ENCODE assay signal across 1 cellular context in the genomic region with DNA sequence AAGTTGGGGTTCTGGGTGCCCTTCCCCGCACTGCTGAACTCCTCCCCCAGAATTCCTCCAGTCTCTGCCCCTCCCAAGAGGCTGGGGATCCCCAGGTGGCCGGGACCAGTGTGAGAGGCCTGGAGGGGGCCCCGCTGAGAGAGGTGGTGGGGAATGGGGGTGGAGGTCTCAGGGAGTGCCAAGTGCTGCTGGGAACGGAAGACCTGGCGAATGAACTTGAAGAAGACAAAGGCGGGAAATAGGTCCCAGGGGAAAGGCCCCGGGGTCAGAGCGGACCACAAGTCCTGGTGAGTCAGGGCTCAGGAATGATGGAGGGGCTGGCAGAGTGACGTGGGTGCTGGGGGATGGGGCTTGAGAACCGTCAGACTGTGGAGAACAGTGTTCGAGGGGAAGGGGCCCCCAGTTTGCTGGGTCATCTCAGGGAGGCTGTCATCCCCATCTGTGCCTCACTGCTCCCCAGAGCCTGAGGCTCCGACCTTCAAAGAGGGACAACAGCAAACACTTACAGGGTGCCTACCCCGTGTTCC.
TF ChIP-seq lines count a peak whose summit lies in the region.

No MANE protein-coding gene starts in this region.

TF ChIP-seq in SK-N-SH treated with all-trans-retinoic acid at 6 μM for 48 hours, 23 proteins besides CTCF, POLR2A, EP300 and RAD21:
- TF ChIP-seq, protein P1, sequence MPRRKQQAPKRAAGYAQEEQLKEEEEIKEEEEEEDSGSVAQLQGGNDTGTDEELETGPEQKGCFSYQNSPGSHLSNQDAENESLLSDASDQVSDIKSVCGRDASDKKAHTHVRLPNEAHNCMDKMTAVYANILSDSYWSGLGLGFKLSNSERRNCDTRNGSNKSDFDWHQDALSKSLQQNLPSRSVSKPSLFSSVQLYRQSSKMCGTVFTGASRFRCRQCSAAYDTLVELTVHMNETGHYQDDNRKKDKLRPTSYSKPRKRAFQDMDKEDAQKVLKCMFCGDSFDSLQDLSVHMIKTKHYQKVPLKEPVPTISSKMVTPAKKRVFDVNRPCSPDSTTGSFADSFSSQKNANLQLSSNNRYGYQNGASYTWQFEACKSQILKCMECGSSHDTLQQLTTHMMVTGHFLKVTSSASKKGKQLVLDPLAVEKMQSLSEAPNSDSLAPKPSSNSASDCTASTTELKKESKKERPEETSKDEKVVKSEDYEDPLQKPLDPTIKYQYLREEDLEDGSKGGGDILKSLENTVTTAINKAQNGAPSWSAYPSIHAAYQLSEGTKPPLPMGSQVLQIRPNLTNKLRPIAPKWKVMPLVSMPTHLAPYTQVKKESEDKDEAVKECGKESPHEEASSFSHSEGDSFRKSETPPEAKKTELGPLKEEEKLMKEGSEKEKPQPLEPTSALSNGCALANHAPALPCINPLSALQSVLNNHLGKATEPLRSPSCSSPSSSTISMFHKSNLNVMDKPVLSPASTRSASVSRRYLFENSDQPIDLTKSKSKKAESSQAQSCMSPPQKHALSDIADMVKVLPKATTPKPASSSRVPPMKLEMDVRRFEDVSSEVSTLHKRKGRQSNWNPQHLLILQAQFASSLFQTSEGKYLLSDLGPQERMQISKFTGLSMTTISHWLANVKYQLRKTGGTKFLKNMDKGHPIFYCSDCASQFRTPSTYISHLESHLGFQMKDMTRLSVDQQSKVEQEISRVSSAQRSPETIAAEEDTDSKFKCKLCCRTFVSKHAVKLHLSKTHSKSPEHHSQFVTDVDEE (CRISPR knock-in tag; IDR thresholded peaks at IDR 0.05), result no peak
- TF ChIP-seq, protein P2, sequence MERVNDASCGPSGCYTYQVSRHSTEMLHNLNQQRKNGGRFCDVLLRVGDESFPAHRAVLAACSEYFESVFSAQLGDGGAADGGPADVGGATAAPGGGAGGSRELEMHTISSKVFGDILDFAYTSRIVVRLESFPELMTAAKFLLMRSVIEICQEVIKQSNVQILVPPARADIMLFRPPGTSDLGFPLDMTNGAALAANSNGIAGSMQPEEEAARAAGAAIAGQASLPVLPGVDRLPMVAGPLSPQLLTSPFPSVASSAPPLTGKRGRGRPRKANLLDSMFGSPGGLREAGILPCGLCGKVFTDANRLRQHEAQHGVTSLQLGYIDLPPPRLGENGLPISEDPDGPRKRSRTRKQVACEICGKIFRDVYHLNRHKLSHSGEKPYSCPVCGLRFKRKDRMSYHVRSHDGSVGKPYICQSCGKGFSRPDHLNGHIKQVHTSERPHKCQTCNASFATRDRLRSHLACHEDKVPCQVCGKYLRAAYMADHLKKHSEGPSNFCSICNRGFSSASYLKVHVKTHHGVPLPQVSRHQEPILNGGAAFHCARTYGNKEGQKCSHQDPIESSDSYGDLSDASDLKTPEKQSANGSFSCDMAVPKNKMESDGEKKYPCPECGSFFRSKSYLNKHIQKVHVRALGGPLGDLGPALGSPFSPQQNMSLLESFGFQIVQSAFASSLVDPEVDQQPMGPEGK (CRISPR knock-in tag; IDR thresholded peaks at IDR 0.05; ENCODE audit: borderline replicate concordance), result 0 out of 2 replicates have a peak, but pooled peaks have one; percentile 33
